Comparison of ENCODE assay signal across 11 cellular contexts in the genomic region with DNA sequence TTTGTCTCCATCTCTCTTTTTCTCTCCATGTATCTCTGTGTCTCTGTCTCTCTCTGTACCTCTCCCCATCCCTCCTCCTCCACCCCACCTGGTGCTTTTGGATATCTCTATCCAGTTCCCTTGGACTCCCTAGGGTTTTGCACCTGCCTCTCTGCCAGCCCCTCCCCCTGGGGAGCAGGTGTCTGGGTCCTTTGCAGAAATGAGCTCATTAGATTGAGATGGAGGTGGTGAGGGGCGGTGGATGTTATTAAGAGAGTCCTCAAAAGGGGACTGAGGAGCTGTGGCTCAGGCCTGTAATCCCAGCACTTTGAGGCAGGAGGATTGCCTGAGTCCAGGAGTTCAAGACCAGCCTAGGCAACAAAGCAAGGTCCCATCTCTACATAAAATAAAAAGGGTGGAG. TPM values are rescaled to one million over a fixed set of nuclear protein-coding genes. Genes with fewer than 3 reads are reported as not detected.
DNase-seq lines count a peak whose midpoint lies in the region; ATAC-seq and TF ChIP-seq lines count a peak whose summit lies in the region.
"Had no signal": no experiment of that assay in that cellular context is flagged by ENCODE, and none has a peak within 500 bp of the region (broad histone marks: within the 10 kb centered on the region; RNA-seq: fewer than 3 reads in every experiment).

No MANE protein-coding gene starts in this region.

- H3K27ac Mint-ChIP-seq in activated CD4-positive, alpha-beta T cell treated with anti-CD3 and anti-CD28 coated beads, Interleukin-2, amount 10 ng/mL, durations not matched to agents 7 days and 5 days, result peak overlapping the region; percentile 91
- peak overlapping the region; percentile 88 for H3K27ac Mint-ChIP-seq in activated naive CD4-positive, alpha-beta T cell treated with anti-CD3 and anti-CD28 coated beads, Interleukin-2, amount 50 U/mL, for 72 hours
- H3K27ac Mint-ChIP-seq in stimulated activated naive B cell treated with anti-CD40 and anti-IgM and Interleukin-4, amounts not matched to agents 10 μg/mL and 1 μg/mL and 100 μg/mL, for 72 hours, result peak overlapping the region; percentile 91
- no peak overlapping the region for H3K27ac Mint-ChIP-seq in endothelial cell (ENCODE audit: unreplicated experiment)

- H3K27me3 Mint-ChIP-seq in activated CD4-positive, alpha-beta T cell treated with anti-CD3 and anti-CD28 coated beads, Interleukin-2, amount 10 ng/mL, durations not matched to agents 7 days and 5 days, result no peaks in the 10 kb centered on the region
- peaks cover 2 to 18% of the 10 kb centered on the region in 2 donors for H3K27me3 Mint-ChIP-seq in stimulated activated naive B cell treated with anti-CD40 and anti-IgM and Interleukin-4, amounts not matched to agents 10 μg/mL and 1 μg/mL and 100 μg/mL, for 72 hours
- H3K27me3 Mint-ChIP-seq in endothelial cell (ENCODE audit: unreplicated experiment), result peaks cover 24% of the 10 kb centered on the region

- no peaks in the 10 kb centered on the region for H3K36me3 ChIP-seq in Karpas-422 (ENCODE audit: insufficient read depth, low read length)
- H3K36me3 ChIP-seq: upper lobe of right lung had no signal

- H3K9me2 ChIP-seq in Karpas-422 (replicated peaks; ENCODE audit: insufficient read depth, low read length), result no peaks in the 10 kb centered on the region

- TF ChIP-seq CTCF in endothelial cell (IDR thresholded peaks at IDR 0.05; ENCODE audit: unreplicated experiment), result no peak

- no peak overlapping the region for H3K4me2 ChIP-seq in Karpas-422 (ENCODE audit: low read depth, low read length, poor library complexity, severe bottlenecking)

- CTCF ChIA-PET in activated CD4-positive, alpha-beta T cell treated with anti-CD3 and anti-CD28 coated beads, Interleukin-2, amount 10 ng/mL, durations not matched to agents 7 days and 5 days (lab: Charles Lee), result interaction anchor here (1.1 to 9.1 kb wide), 2 partner anchors 11 to 74 kb away, joined by 4 to 88 read pairs; no protein-coding TSS in a partner anchor

- no peak overlapping the region for H3K4me3 ChIP-seq in Karpas-422 (ENCODE audit: low read length)

- H3K4me3 Mint-ChIP-seq in activated CD4-positive, alpha-beta T cell treated with anti-CD3 and anti-CD28 coated beads, Interleukin-2, amount 10 ng/mL, durations not matched to agents 7 days and 5 days, result peak overlapping the region; percentile 79
- H3K4me3 Mint-ChIP-seq in stimulated activated naive B cell treated with anti-CD40 and anti-IgM and Interleukin-4, amounts not matched to agents 10 μg/mL and 1 μg/mL and 100 μg/mL, for 72 hours, result peak overlapping the region; percentile 91 to 94
- H3K4me3 Mint-ChIP-seq in endothelial cell (ENCODE audit: unreplicated experiment), result no peak overlapping the region

- H3K27ac ChIP-seq in Karpas-422 (ENCODE audit: low read length), result no peak overlapping the region
- H3K27ac ChIP-seq: upper lobe of right lung had no signal

- H3K27me3 ChIP-seq in Karpas-422 (ENCODE audit: low read length), result no peaks in the 10 kb centered on the region

- no peak overlapping the region for H2AFZ ChIP-seq in Karpas-422 (ENCODE audit: low read length)

- H3K79me2 ChIP-seq in Karpas-422 (ENCODE audit: low read length), result no peaks in the 10 kb centered on the region

- H4K20me1 ChIP-seq in Karpas-422 (ENCODE audit: insufficient read depth, low read depth, low read length), result no peaks in the 10 kb centered on the region

- peaks cover 10% of the 10 kb centered on the region for H3K36me3 Mint-ChIP-seq in activated CD4-positive, alpha-beta T cell treated with anti-CD3 and anti-CD28 coated beads, Interleukin-2, amount 10 ng/mL, durations not matched to agents 7 days and 5 days (ENCODE audit: low read depth)
- peaks cover 42 to 49% of the 10 kb centered on the region in 2 donors for H3K36me3 Mint-ChIP-seq in activated naive CD4-positive, alpha-beta T cell treated with anti-CD3 and anti-CD28 coated beads, Interleukin-2, amount 50 U/mL, for 72 hours
- H3K36me3 Mint-ChIP-seq in stimulated activated naive B cell treated with anti-CD40 and anti-IgM and Interleukin-4, amounts not matched to agents 10 μg/mL and 1 μg/mL and 100 μg/mL, for 72 hours, result peaks cover 29 to 59% of the 10 kb centered on the region in 2 donors
- H3K36me3 Mint-ChIP-seq in endothelial cell (ENCODE audit: low read depth, unreplicated experiment), result peaks cover 2% of the 10 kb centered on the region

- ATAC-seq in activated naive CD4-positive, alpha-beta T cell treated with anti-CD3 and anti-CD28 coated beads, Interleukin-2, amount 50 U/mL, for 72 hours, result no peak
- no peak for ATAC-seq in stimulated activated naive B cell treated with anti-CD40 and anti-IgM and Interleukin-4, amounts not matched to agents 10 μg/mL and 1 μg/mL and 100 μg/mL, for 72 hours (replicated peaks)

- no peak overlapping the region for H3K9ac ChIP-seq in Karpas-422 (ENCODE audit: low read length)

- peaks cover 70% of the 10 kb centered on the region for H3K4me1 Mint-ChIP-seq in activated CD4-positive, alpha-beta T cell treated with anti-CD3 and anti-CD28 coated beads, Interleukin-2, amount 10 ng/mL, durations not matched to agents 7 days and 5 days
- peaks cover 59 to 82% of the 10 kb centered on the region in 2 donors for H3K4me1 Mint-ChIP-seq in stimulated activated naive B cell treated with anti-CD40 and anti-IgM and Interleukin-4, amounts not matched to agents 10 μg/mL and 1 μg/mL and 100 μg/mL, for 72 hours
- peaks cover 25% of the 10 kb centered on the region for H3K4me1 Mint-ChIP-seq in endothelial cell (ENCODE audit: unreplicated experiment)

- H3K9me3 Mint-ChIP-seq in activated CD4-positive, alpha-beta T cell treated with anti-CD3 and anti-CD28 coated beads, Interleukin-2, amount 10 ng/mL, durations not matched to agents 7 days and 5 days, result no peaks in the 10 kb centered on the region
- H3K9me3 Mint-ChIP-seq in activated naive CD4-positive, alpha-beta T cell treated with anti-CD3 and anti-CD28 coated beads, Interleukin-2, amount 50 U/mL, for 72 hours, result peaks cover 0 to 3% of the 10 kb centered on the region in 2 donors
- H3K9me3 Mint-ChIP-seq in stimulated activated naive B cell treated with anti-CD40 and anti-IgM and Interleukin-4, amounts not matched to agents 10 μg/mL and 1 μg/mL and 100 μg/mL, for 72 hours, result peaks cover 0 to 3% of the 10 kb centered on the region in 2 donors
- H3K9me3 Mint-ChIP-seq in endothelial cell (ENCODE audit: unreplicated experiment), result no peaks in the 10 kb centered on the region

- POLR2A ChIA-PET in activated CD4-positive, alpha-beta T cell treated with anti-CD3 and anti-CD28 coated beads, Interleukin-2, amount 10 ng/mL, durations not matched to agents 7 days and 5 days (lab: Charles Lee), result interaction anchor here (1.4 to 1.5 kb wide), 2 partner anchors 21 to 23 kb away, joined by 3 to 4 read pairs; no protein-coding TSS in a partner anchor

- H3K4me1 ChIP-seq in Karpas-422 (ENCODE audit: low read length), result no peaks in the 10 kb centered on the region; the same call in 1 of the 2 replicates

- DNase-seq in activated CD4-positive, alpha-beta T cell treated with anti-CD3 and anti-CD28 coated beads, Interleukin-2, amount 10 ng/mL, durations not matched to agents 7 days and 5 days, result no peak
- DNase-seq in activated CD4-positive, alpha-beta T cell treated with anti-CD3 and anti-CD28 coated beads, Interleukin-2, amount 50 U/mL, for 4 hours, result no peak
- DNase-seq in NCI-H2171 (lab: John Stamatoyannopoulos, UW) (peak; percentile 94), endothelial cell (ENCODE audit: low spot score) (no peak), Karpas-422 (no peak), NK-92 (lab: John Stamatoyannopoulos, UW; ENCODE audit: unreplicated experiment) (no peak)
- DNase-seq in activated naive CD4-positive, alpha-beta T cell treated with anti-CD3 and anti-CD28 coated beads, Interleukin-2, amount 50 U/mL, for 72 hours (ENCODE audit: low spot score in 2 of 2), result no peak
- DNase-seq in stimulated activated naive B cell treated with anti-CD40 and anti-IgM and Interleukin-4, amounts not matched to agents 10 μg/mL and 1 μg/mL and 100 μg/mL, for 72 hours, result no peak
- DNase-seq: stimulated activated CD4-positive, alpha-beta T cell treated with anti-CD3 and anti-CD28 coated beads, Interleukin-15, amount 100 ng/mL, for 24 hours had no signal

- no peaks in the 10 kb centered on the region for H3K9me3 ChIP-seq in Karpas-422 (ENCODE audit: low read length)
- H3K9me3 ChIP-seq: upper lobe of right lung had no signal

RNA-seq across cellular contexts. Expression of a gene that starts 2.1 kb away (rescaled TPM):
- total RNA-seq in activated CD4-positive, alpha-beta T cell treated with anti-CD3 and anti-CD28 coated beads, Interleukin-2, amount 10 ng/mL, durations not matched to agents 7 days and 5 days, result 10 to 100 TPM; 31.9 to 34.5 TPM
- total RNA-seq in activated naive CD4-positive, alpha-beta T cell treated with anti-CD3 and anti-CD28 coated beads, Interleukin-2, amount 50 U/mL, for 72 hours, result 100 to 1,000 TPM; 110 to 145 TPM
- 0.28 TPM for total RNA-seq in endothelial cell (ENCODE audit: unreplicated experiment)
- 0.32 TPM in 1 of 2 replicates, not detected in the other for total RNA-seq in Karpas-422 (2014; rRNA removed; shearing (Covaris generic); ENCODE audit: low replicate concordance)
- total RNA-seq: lung microvascular endothelial cell had no signal

RNA-seq across cellular contexts. Expression of a gene that starts 23.6 kb away (rescaled TPM):
- under 1 TPM; 0.62 to 0.79 TPM for total RNA-seq in activated CD4-positive, alpha-beta T cell treated with anti-CD3 and anti-CD28 coated beads, Interleukin-2, amount 10 ng/mL, durations not matched to agents 7 days and 5 days
- total RNA-seq in activated naive CD4-positive, alpha-beta T cell treated with anti-CD3 and anti-CD28 coated beads, Interleukin-2, amount 50 U/mL, for 72 hours, result 1 to 10 TPM in 1 of 2 donors, under 1 TPM in 1; 0.97 to 3.8 TPM
- total RNA-seq in endothelial cell (ENCODE audit: unreplicated experiment), result not detected
- not detected in 2 replicates for total RNA-seq in Karpas-422 (2014; rRNA removed; shearing (Covaris generic); ENCODE audit: low replicate concordance)

RNA-seq across cellular contexts. Expression of a gene that starts 23.9 kb away (rescaled TPM):
- total RNA-seq in activated CD4-positive, alpha-beta T cell treated with anti-CD3 and anti-CD28 coated beads, Interleukin-2, amount 10 ng/mL, durations not matched to agents 7 days and 5 days, result 10 to 100 TPM; 69.1 to 71.0 TPM
- 100 to 1,000 TPM in 1 of 2 donors, 10 to 100 TPM in 1; 62.8 to 145 TPM for total RNA-seq in activated naive CD4-positive, alpha-beta T cell treated with anti-CD3 and anti-CD28 coated beads, Interleukin-2, amount 50 U/mL, for 72 hours
- 38.8 TPM for total RNA-seq in endothelial cell (ENCODE audit: unreplicated experiment)
- 11.0 and 27.8 TPM in 2 replicates for total RNA-seq in Karpas-422 (2014; rRNA removed; shearing (Covaris generic); ENCODE audit: low replicate concordance)

RNA-seq across cellular contexts. Expression of a gene that starts 48.5 kb away (rescaled TPM):
- 1 to 10 TPM; 6.1 to 7.4 TPM for total RNA-seq in activated CD4-positive, alpha-beta T cell treated with anti-CD3 and anti-CD28 coated beads, Interleukin-2, amount 10 ng/mL, durations not matched to agents 7 days and 5 days
- total RNA-seq in activated naive CD4-positive, alpha-beta T cell treated with anti-CD3 and anti-CD28 coated beads, Interleukin-2, amount 50 U/mL, for 72 hours, result 10 to 100 TPM in 1 of 2 donors, 1 to 10 TPM in 1; 7.7 to 12.0 TPM
- 9.3 TPM for total RNA-seq in endothelial cell (ENCODE audit: unreplicated experiment)
- 14.4 and 18.5 TPM in 2 replicates for total RNA-seq in Karpas-422 (2014; rRNA removed; shearing (Covaris generic); ENCODE audit: low replicate concordance)

Comparison
In these comparisons a context has a peak if more than half of its experiments do, and no peak if none do; other contexts are left out.
1. RNA of a gene that starts 2.1 kb away (total RNA-seq): 110 to 145 TPM in activated naive CD4-positive, alpha-beta T cell treated with anti-CD3 and anti-CD28 coated beads, Interleukin-2, amount 50 U/mL, for 72 hours and 31.9 to 34.5 TPM in activated CD4-positive, alpha-beta T cell treated with anti-CD3 and anti-CD28 coated beads, Interleukin-2, amount 10 ng/mL, durations not matched to agents 7 days and 5 days; 0.28 TPM in endothelial cell (single experiment) and 0.32 TPM in Karpas-422; every median in the first group is over 10 times any median in the second.